In genomic region chr5:146009020-146009419, GRCh38 we compare ENCODE assay signal across 1 cellular context.
TF ChIP-seq lines count a peak whose summit lies in the region.

No MANE protein-coding gene starts in this region.

TF ChIP-seq in IMR-90, 13 proteins besides CTCF, POLR2A, EP300 and RAD21 (continued from another document):
- TF ChIP-seq ELK1 (IDR thresholded peaks at IDR 0.05; ENCODE audit: borderline replicate concordance, low read depth, low read length) (no peak), CEBPB (IDR thresholded peaks at IDR 0.05; ENCODE audit: low read depth, low read length) (no peak), NFE2L2 (IDR thresholded peaks at IDR 0.05; ENCODE audit: low read depth, low read length) (no peak), RCOR1 (IDR thresholded peaks at IDR 0.05; ENCODE audit: insufficient replicate concordance, low read length) (no peak), FOS (IDR thresholded peaks at IDR 0.05; ENCODE audit: low read depth, low read length) (no peak), USF2 (IDR thresholded peaks at IDR 0.05; ENCODE audit: low read depth, low read length) (no peak), RFX5 (IDR thresholded peaks at IDR 0.05; ENCODE audit: low read depth, low read length) (no peak), MAZ (IDR thresholded peaks at IDR 0.05; ENCODE audit: borderline replicate concordance, low read depth, low read length) (no peak), SMC3 (IDR thresholded peaks at IDR 0.05; ENCODE audit: low read depth, low read length) (no peak), CHD1 (IDR thresholded peaks at IDR 0.05; ENCODE audit: low read depth, low read length) (no peak)
